8 cellular contexts compared by ENCODE assay signal in the genomic region with DNA sequence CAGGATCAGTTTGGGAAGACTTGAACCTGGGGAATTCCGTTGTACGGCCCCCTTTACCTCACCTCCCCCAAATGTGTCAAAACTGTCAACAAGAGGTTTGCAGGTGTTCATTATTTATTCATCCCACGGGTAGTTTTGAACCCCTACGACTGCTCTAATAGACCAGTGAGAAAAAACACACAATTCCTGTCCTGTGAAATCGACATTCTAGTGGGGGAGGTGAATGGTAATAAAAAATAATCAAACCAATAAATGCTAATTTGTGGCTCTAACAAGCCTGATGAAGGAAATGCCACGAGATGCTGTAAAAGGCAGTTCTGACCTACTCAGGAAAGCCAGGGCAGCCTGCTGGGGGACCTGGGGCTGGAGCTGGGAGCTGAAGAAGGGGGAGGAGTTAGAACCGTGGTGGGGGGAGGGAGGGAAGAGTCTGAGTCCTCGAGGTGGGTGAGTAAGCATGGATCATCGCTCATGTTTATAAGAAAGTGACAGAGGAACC. TPM values are rescaled to one million over a fixed set of nuclear protein-coding genes. Genes with fewer than 3 reads are reported as not detected.
DNase-seq lines count a peak whose midpoint lies in the region; ATAC-seq, FAIRE-seq and TF ChIP-seq lines count a peak whose summit lies in the region.

No MANE protein-coding gene starts in this region.

- H3K27ac ChIP-seq in cardiac muscle cell (peak overlapping the region; percentile 97), mesenchymal stem cell (ENCODE audit: low read length, poor library complexity, severe bottlenecking) (peak overlapping the region; percentile 83), aorta (ENCODE audit: low read depth in 1 of 2, low read length in 2 of 2) (peak overlapping the region; percentile 53 to 76)

- no peak overlapping the region for H3K4ac ChIP-seq in mesenchymal stem cell (ENCODE audit: low read depth in 1 of 2, low read length in 2 of 2)

- no peak for TF ChIP-seq CTCF in cardiac muscle cell (IDR thresholded peaks at IDR 0.05; ENCODE audit: low read depth, low read length)
- TF ChIP-seq CTCF in brain (conservative IDR thresholded peaks at IDR 0.05): no peak
- TF ChIP-seq CTCF in D721Med (IDR thresholded peaks at IDR 0.05; ENCODE audit: insufficient read depth, missing control alignments): no peak

- H3K9ac ChIP-seq in mesenchymal stem cell (ENCODE audit: low read length): peak overlapping the region; percentile 97

- peak overlapping the region; percentile 2 for H4K91ac ChIP-seq in mesenchymal stem cell (ENCODE audit: low read length)

- H2BK15ac ChIP-seq in mesenchymal stem cell (ENCODE audit: low read depth, poor library complexity, severe bottlenecking): no peak overlapping the region

- H3K4me2 ChIP-seq in mesenchymal stem cell (ENCODE audit: low read length, poor library complexity, severe bottlenecking): peak overlapping the region; percentile 56

- peaks cover 13% of the 10 kb centered on the region for H3K79me1 ChIP-seq in mesenchymal stem cell (replicated peaks; ENCODE audit: low read length, poor library complexity, severe bottlenecking)

- H4K8ac ChIP-seq in mesenchymal stem cell (ENCODE audit: low read length): no peak overlapping the region

- H3K4me1 ChIP-seq in cardiac muscle cell (ENCODE audit: low read depth) (peaks cover 16% of the 10 kb centered on the region), mesenchymal stem cell (ENCODE audit: control insufficient read depth, insufficient read depth, low read depth, low read length) (peaks cover 38% of the 10 kb centered on the region), aorta (ENCODE audit: control insufficient read depth in 1 of 2, insufficient read depth in 2 of 2, low read length in 2 of 2) (peaks cover 0 to 4% of the 10 kb centered on the region in 2 donors)

- intact Hi-C loops in Right ventricle myocardium inferior (cut with DNase I): loop anchor here (1.0 to 5.0 kb wide), 5 partner anchors 16 to 109 kb away; a partner anchor contains a TSS
- intact Hi-C loops in aorta (cut with DNase I): loop anchor here (1.0 to 2.0 kb wide), 4 partner anchors 11 to 49 kb away; a partner anchor contains a TSS

- H3K4me1 Mint-ChIP-seq in brain: peaks cover 72% of the 10 kb centered on the region

- peaks cover 4% of the 10 kb centered on the region for H3K27me3 Mint-ChIP-seq in brain

- H3K23ac ChIP-seq in mesenchymal stem cell (ENCODE audit: low read length in 2 of 2): no peak overlapping the region

- peak overlapping the region; percentile 1 for H2AK5ac ChIP-seq in mesenchymal stem cell (ENCODE audit: low read length, severe bottlenecking)

- H3K9me3 Mint-ChIP-seq in brain: peaks cover 0 to 6% (median 0%) of the 10 kb centered on the region in 5 experiments

- DNase-seq in cardiac muscle cell (ENCODE audit: low read depth in 1 of 2, low spot score in 1 of 2): no peak
- no peak for DNase-seq in Right ventricle myocardium inferior (ENCODE audit: missing footprints)
- no peak for DNase-seq in mesenchymal stem cell
- DNase-seq in aorta: no peak
- no peak for DNase-seq in D721Med (ENCODE audit: insufficient read length, low spot score)
- DNase-seq in amniotic stem cell (lab: John Stamatoyannopoulos, UW): no peak

- peaks cover 13% of the 10 kb centered on the region for H3K36me3 ChIP-seq in cardiac muscle cell
- peaks cover 30 to 35% of the 10 kb centered on the region in 2 experiments for H3K36me3 ChIP-seq in mesenchymal stem cell (ENCODE audit: control insufficient read depth in 1 of 2, insufficient read depth in 2 of 2, low read depth in 1 of 2, low read length in 2 of 2)
- H3K36me3 ChIP-seq in aorta (ENCODE audit: control insufficient read depth in 1 of 2, insufficient read depth in 2 of 2, low read length in 1 of 2): peaks cover 0 to 3% of the 10 kb centered on the region in 2 donors

- H3K36me3 Mint-ChIP-seq in brain: peaks cover 35% of the 10 kb centered on the region

- H3K14ac ChIP-seq in mesenchymal stem cell (ENCODE audit: low read length in 2 of 2): no peak overlapping the region

- H2BK5ac ChIP-seq in mesenchymal stem cell (ENCODE audit: low read depth, low read length, poor library complexity, severe bottlenecking): no peak overlapping the region

- H2AFZ ChIP-seq in mesenchymal stem cell (ENCODE audit: low read depth, low read length): no peak overlapping the region

- H3K27ac Mint-ChIP-seq in brain: peak overlapping the region; percentile 97 to 100 (median 99)

- no peaks in the 10 kb centered on the region for H3K27me3 ChIP-seq in cardiac muscle cell
- no peaks in the 10 kb centered on the region for H3K27me3 ChIP-seq in mesenchymal stem cell (ENCODE audit: control insufficient read depth in 1 of 2, insufficient read depth in 1 of 2, low read length in 2 of 2)
- no peaks in the 10 kb centered on the region for H3K27me3 ChIP-seq in aorta (ENCODE audit: control insufficient read depth in 1 of 2, insufficient read depth in 2 of 2, low read length in 1 of 2)

- H3K4me3 Mint-ChIP-seq in brain: peak overlapping the region; percentile 89 to 95 (median 92)

- 2% methylated on average over 6 of the region's 9 CpGs for WGBS in mesenchymal stem cell
- WGBS in aorta, 2 donors: 14% methylated on average over 9 of the region's 9 CpGs

- peak overlapping the region; percentile 75 to 82 for H2BK12ac ChIP-seq in mesenchymal stem cell (ENCODE audit: low read length in 2 of 2)

- FAIRE-seq in D721Med (lab: Jason Lieb, UNC): no peak

- H3K4me3 ChIP-seq in cardiac muscle cell (peak overlapping the region; percentile 76), mesenchymal stem cell (ENCODE audit: insufficient read depth in 1 of 2, low read depth in 1 of 2, low read length in 2 of 2) (peak overlapping the region in 1 of 2 experiments; percentile 31), aorta (ENCODE audit: low read length in 2 of 2) (peak overlapping the region in 1 of 2 donors; percentile 22)

- peak overlapping the region; percentile 30 to 31 for H3K18ac ChIP-seq in mesenchymal stem cell (ENCODE audit: low read depth in 1 of 2, low read length in 2 of 2)

- peak overlapping the region; percentile 29 for H2BK120ac ChIP-seq in mesenchymal stem cell (ENCODE audit: low read depth, low read length)

- no peak for ATAC-seq in Right ventricle myocardium inferior
- ATAC-seq in aorta (ENCODE audit: low FRiP score): no peak
- ATAC-seq in HG02970 (IDR thresholded peaks at IDR 0.05; ENCODE audit: low FRiP score, unreplicated experiment): no peak

- H3K9me3 ChIP-seq in cardiac muscle cell (ENCODE audit: low read depth) (no peaks in the 10 kb centered on the region), mesenchymal stem cell (ENCODE audit: control insufficient read depth, low read length) (no peaks in the 10 kb centered on the region), aorta (ENCODE audit: control insufficient read depth, low read length) (no peaks in the 10 kb centered on the region)

RNA-seq across cellular contexts. Expression of a gene that starts 0.5 kb away (rescaled TPM):
- total RNA-seq in cardiac muscle cell: 182 and 223 TPM in 2 replicates
- polyA plus RNA-seq in cardiac muscle cell: 60.6 and 61.0 TPM in 2 replicates
- 80.4 TPM for total RNA-seq in Right ventricle myocardium inferior
- 152 TPM for polyA plus RNA-seq in brain (ENCODE audit: insufficient read depth, low read depth, low replicate concordance)
- polyA plus RNA-seq in mesenchymal stem cell (2013, experiment 1 of 2): 32.5 TPM
- 34.8 TPM for polyA plus RNA-seq in mesenchymal stem cell (2013, experiment 2 of 2)
- 10 to 100 TPM; 54.4 to 54.7 TPM for total RNA-seq in aorta
- 10 to 100 TPM; 45.0 to 58.6 TPM for polyA plus RNA-seq in aorta

RNA-seq across cellular contexts. Expression of a gene that starts 25.0 kb away (rescaled TPM):
- total RNA-seq in cardiac muscle cell (1.6 and 2.6 TPM in 2 replicates), Right ventricle myocardium inferior (128 TPM), aorta (10 to 100 TPM; 44.3 to 59.2 TPM)
- polyA plus RNA-seq in cardiac muscle cell (2.3 and 6.5 TPM in 2 replicates), brain (ENCODE audit: insufficient read depth, low read depth, low replicate concordance) (116 TPM), aorta (10 to 100 TPM; 20.3 to 48.3 TPM)
- polyA plus RNA-seq in mesenchymal stem cell (2013, experiment 1 of 2): 11.2 TPM
- 9.3 TPM for polyA plus RNA-seq in mesenchymal stem cell (2013, experiment 2 of 2)

RNA-seq across cellular contexts. Expression of a gene that starts 25.7 kb away (rescaled TPM):
- not detected in 2 replicates for total RNA-seq in cardiac muscle cell
- not detected in 2 replicates for polyA plus RNA-seq in cardiac muscle cell
- not detected for total RNA-seq in Right ventricle myocardium inferior
- polyA plus RNA-seq in brain (ENCODE audit: insufficient read depth, low read depth, low replicate concordance): not detected
- not detected for polyA plus RNA-seq in mesenchymal stem cell (2013, experiment 1 of 2)
- polyA plus RNA-seq in mesenchymal stem cell (2013, experiment 2 of 2): not detected
- total RNA-seq in aorta: not detected
- under 1 TPM in 1 of 2 donors, not detected in 1; 0.28 TPM for polyA plus RNA-seq in aorta

RNA-seq across cellular contexts. Expression of a gene that starts 30.5 kb away (rescaled TPM):
- total RNA-seq in cardiac muscle cell (0.36 and 1.2 TPM in 2 replicates), Right ventricle myocardium inferior (not detected), aorta (under 1 TPM in 1 of 2 donors, not detected in 1; 0.39 TPM)
- polyA plus RNA-seq in cardiac muscle cell (0.22 and 1.4 TPM in 2 replicates), brain (ENCODE audit: insufficient read depth, low read depth, low replicate concordance) (145 TPM), aorta (not detected)
- polyA plus RNA-seq in mesenchymal stem cell (2013, experiment 1 of 2): 0.36 TPM
- 0.47 TPM for polyA plus RNA-seq in mesenchymal stem cell (2013, experiment 2 of 2)

RNA-seq across cellular contexts. Expression of a gene that starts 33.4 kb away (rescaled TPM):
- total RNA-seq in cardiac muscle cell (28.5 and 31.6 TPM in 2 replicates), Right ventricle myocardium inferior (17.1 TPM), aorta (10 to 100 TPM; 19.7 to 22.6 TPM)
- polyA plus RNA-seq in cardiac muscle cell (12.1 and 15.8 TPM in 2 replicates), brain (ENCODE audit: insufficient read depth, low read depth, low replicate concordance) (41.2 TPM), aorta (10 to 100 TPM; 26.8 to 37.2 TPM)
- polyA plus RNA-seq in mesenchymal stem cell (2013, experiment 1 of 2): 17.1 TPM
- 15.8 TPM for polyA plus RNA-seq in mesenchymal stem cell (2013, experiment 2 of 2)

Comparison
In these comparisons a context has a peak if more than half of its experiments do, and no peak if none do; other contexts are left out.
1. RNA of a gene that starts 25.0 kb away (total RNA-seq): 128 TPM in Right ventricle myocardium inferior (single experiment) and 44.3 to 59.2 TPM in aorta; 1.6 to 2.6 TPM in cardiac muscle cell; every median in the first group is over 10 times any median in the second.
2. Peak in every context shown above with its lines, with median percentiles within 50 percentile points of each other: H3K27ac ChIP-seq.